In the genomic region with DNA sequence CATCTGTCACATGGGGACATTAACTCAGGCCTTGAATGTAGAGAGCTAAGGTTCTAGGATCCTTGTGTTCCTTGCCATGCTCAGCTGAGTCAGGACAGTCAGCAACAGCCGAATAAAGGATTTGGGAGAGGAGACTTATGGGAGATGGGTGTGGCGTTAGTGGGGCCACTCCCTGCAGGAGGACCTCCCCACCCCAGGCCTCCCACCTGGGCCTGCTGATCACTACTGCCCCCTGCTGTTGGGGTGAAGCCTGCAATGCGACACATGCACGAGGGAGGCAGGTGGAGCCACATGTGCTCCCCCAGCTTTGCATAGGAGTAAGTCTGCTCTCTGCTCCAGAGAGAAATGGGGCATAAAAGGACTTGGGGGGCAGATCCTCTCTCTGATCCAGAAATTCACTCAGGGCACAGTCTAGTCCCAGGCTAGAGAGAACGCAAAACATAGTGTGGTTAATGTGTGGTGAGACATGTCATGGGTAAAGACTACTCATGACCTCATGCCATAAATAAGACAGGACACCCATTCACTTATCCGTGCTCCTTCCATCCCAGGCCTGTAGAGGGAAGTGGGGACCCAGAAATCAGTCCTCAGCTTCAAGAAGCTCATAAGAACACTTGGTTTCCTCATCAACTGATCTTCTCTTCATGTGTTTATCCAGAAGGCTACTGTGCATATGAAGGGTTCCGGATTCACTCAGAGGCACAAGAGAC, we compare ENCODE assay signal across 7 cellular contexts. TPM values are rescaled to one million over a fixed set of nuclear protein-coding genes. Genes with fewer than 3 reads are reported as not detected.
DNase-seq lines count a peak whose midpoint lies in the region; ATAC-seq, FAIRE-seq and TF ChIP-seq lines count a peak whose summit lies in the region.

No MANE protein-coding gene starts in this region.

- H3K9ac ChIP-seq in Karpas-422 (ENCODE audit: low read length): no peak overlapping the region

- no peaks in the 10 kb centered on the region for H3K9me2 ChIP-seq in Karpas-422 (replicated peaks; ENCODE audit: insufficient read depth, low read length)

- no peak overlapping the region for H3K27ac Mint-ChIP-seq in nephron progenitor cell

- peaks cover 10% of the 10 kb centered on the region for H3K4me1 ChIP-seq in Karpas-422 (ENCODE audit: low read length)

- H3K27me3 Mint-ChIP-seq in nephron progenitor cell (ENCODE audit: low read depth, poor library complexity): peaks cover 4% of the 10 kb centered on the region

- no peaks in the 10 kb centered on the region for H3K79me2 ChIP-seq in Karpas-422 (ENCODE audit: low read length)

- no peak overlapping the region for H2AFZ ChIP-seq in Karpas-422 (ENCODE audit: low read length)

- H3K9me3 ChIP-seq in Karpas-422 (ENCODE audit: low read length): no peaks in the 10 kb centered on the region

- no peak overlapping the region for H3K4me3 ChIP-seq in GM12865 (ENCODE audit: low read depth, low read length)
- H3K4me3 ChIP-seq in Karpas-422 (ENCODE audit: low read length): no peak overlapping the region
- H3K4me3 ChIP-seq in bronchial epithelial cell (ENCODE audit: low read depth, low read length): no peak overlapping the region

- no peak for ATAC-seq in activated CD4-positive, CD25-positive, alpha-beta regulatory T cell treated with anti-CD3 and anti-CD28 coated beads, Interleukin-2, amount 50 U/mL, for 24 hours
- no peak for ATAC-seq in GM21423 (IDR thresholded peaks at IDR 0.05; ENCODE audit: unreplicated experiment)

- no peaks in the 10 kb centered on the region for H3K9me3 Mint-ChIP-seq in nephron progenitor cell

- H3K36me3 ChIP-seq in Karpas-422 (ENCODE audit: insufficient read depth, low read length) (no peaks in the 10 kb centered on the region), bronchial epithelial cell (ENCODE audit: control insufficient read depth, insufficient read depth, low read length) (no peaks in the 10 kb centered on the region)

- peak; percentile 33 for TF ChIP-seq CTCF in GM12865 (IDR thresholded peaks at IDR 0.05; ENCODE audit: insufficient read depth, low read depth, low read length, missing control alignments)
- peak; percentile 51 for TF ChIP-seq CTCF in bronchial epithelial cell (IDR thresholded peaks at IDR 0.05; ENCODE audit: insufficient read depth, low read length, severe bottlenecking)
- peak; percentile 35 for TF ChIP-seq CTCF in nephron progenitor cell (IDR thresholded peaks at IDR 0.05)

- peaks cover 25% of the 10 kb centered on the region for H3K4me1 Mint-ChIP-seq in nephron progenitor cell

- FAIRE-seq in bronchial epithelial cell (lab: Jason Lieb, UNC): no peak

- no peak overlapping the region for H3K27ac ChIP-seq in Karpas-422 (ENCODE audit: low read length)

- H3K36me3 Mint-ChIP-seq in nephron progenitor cell (ENCODE audit: low read depth): peaks cover 68% of the 10 kb centered on the region

- H3K27me3 ChIP-seq in Karpas-422 (ENCODE audit: low read length) (no peaks in the 10 kb centered on the region), bronchial epithelial cell (ENCODE audit: control insufficient read depth, insufficient read depth, low read length) (no peaks in the 10 kb centered on the region)

- no peak overlapping the region for H3K4me2 ChIP-seq in Karpas-422 (ENCODE audit: low read depth, low read length, poor library complexity, severe bottlenecking)

- H3K4me3 Mint-ChIP-seq in nephron progenitor cell: no peak overlapping the region

- H4K20me1 ChIP-seq in Karpas-422 (ENCODE audit: insufficient read depth, low read depth, low read length): no peaks in the 10 kb centered on the region

- DNase-seq in GM12865 (ENCODE audit: low read depth) (peak; percentile 46), Karpas-422 (peak; percentile 87), bronchial epithelial cell (ENCODE audit: low read depth) (peak; percentile 47), nephron progenitor cell (no peak), retina (no peak)

RNA-seq across cellular contexts. Expression of a gene that starts 19.4 kb away (rescaled TPM):
- not detected in 2 replicates for total RNA-seq in Karpas-422 (2014; rRNA removed; shearing (Covaris generic); ENCODE audit: low replicate concordance)
- total RNA-seq in bronchial epithelial cell: 69.5 and 187 TPM in 2 replicates

RNA-seq across cellular contexts. Expression of a gene that starts 43.9 kb away (rescaled TPM):
- not detected in 2 replicates for total RNA-seq in Karpas-422 (2014; rRNA removed; shearing (Covaris generic); ENCODE audit: low replicate concordance)
- total RNA-seq in bronchial epithelial cell: not detected in 2 replicates

Comparison
In these comparisons a context has a peak if more than half of its experiments do, and no peak if none do; other contexts are left out.
1. DNase-seq: peak in GM12865 (single experiment), Karpas-422 (single experiment) and bronchial epithelial cell (single experiment); none in nephron progenitor cell (single experiment) and retina (single experiment).
2. RNA of a gene that starts 19.4 kb away (total RNA-seq): 69.5 to 187 TPM in bronchial epithelial cell; not detected in Karpas-422; every median in the first group is over 10 times any median in the second.
3. Peak in every context shown above with its lines, with median percentiles within 50 percentile points of each other: CTCF ChIP-seq.